In the genomic region with DNA sequence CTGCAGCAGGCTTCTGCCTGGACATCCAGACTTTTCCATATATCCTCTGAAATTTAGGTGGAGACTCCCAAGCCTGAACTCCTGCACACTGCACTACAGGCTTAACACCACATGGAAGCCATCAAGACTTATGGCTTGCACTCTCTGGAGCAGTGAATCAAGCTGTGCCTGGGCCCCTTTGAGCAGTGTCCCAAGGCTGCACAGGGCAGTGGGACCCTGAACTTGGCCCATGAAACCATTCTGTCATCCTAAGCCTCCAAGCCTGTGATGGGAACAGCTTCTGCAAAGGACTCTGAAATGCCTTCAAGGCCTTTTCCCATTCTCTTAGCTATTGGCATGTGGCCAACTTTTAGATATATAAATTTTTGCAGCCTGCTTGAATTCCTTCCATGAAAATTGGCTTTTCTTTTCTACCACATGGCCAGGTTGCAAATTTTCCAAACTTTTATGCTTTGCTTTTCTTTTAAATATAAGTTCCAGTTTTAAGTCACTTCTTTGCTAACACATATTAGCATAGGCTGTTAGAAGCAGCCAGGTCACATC, we compare ENCODE assay signal across 22 cellular contexts.
"Had no signal": no experiment of that assay in that cellular context is flagged by ENCODE, and none has a peak within 500 bp of the region (broad histone marks: within the 10 kb centered on the region; RNA-seq: fewer than 3 reads in every experiment).

No MANE protein-coding gene starts in this region.

- H3K36me3 ChIP-seq: neutrophil, stomach, thyroid gland, vagina had no signal

- DNase-seq: cortex of kidney; dorsolateral prefrontal cortex; effector CD4-positive, alpha-beta T cell; hypothalamus; left ventricle myocardium superior; naive B cell; stimulated activated CD4-positive, alpha-beta T cell treated with anti-CD3 and anti-CD28 coated beads, Interleukin-12 subunit alpha, Interleukin-12 subunit beta, amount 100 ng/mL, for 4 hours; stimulated activated CD4-positive, alpha-beta T cell treated with anti-CD3 and anti-CD28 coated beads, Interleukin-1b, Interleukin-23, amount 100 ng/mL, for 48 hours; stimulated activated CD4-positive, alpha-beta T cell treated with anti-CD3 and anti-CD28 coated beads, Interleukin-4, amount 100 ng/mL, for 24 hours; stimulated activated naive CD4-positive, alpha-beta T cell treated with Interleukin-2 at 50 U/mL for 16 hours; stomach; thyroid gland; trophoblast cell had no signal

- ATAC-seq: left ventricle myocardium superior; mucosa of descending colon; natural killer cell treated with Interleukin-12 subunit alpha and Interleukin-12 subunit beta and Interleukin-15 and Interleukin-18, amount 100 ng/mL, for 72 hours; sciatic nerve; stimulated activated effector memory CD8-positive, alpha-beta T cell treated with anti-CD3 and anti-CD28 coated beads, Interleukin-12 subunit alpha, Interleukin-12 subunit beta, amount 100 ng/mL, for 72 hours had no signal

- H2AFZ ChIP-seq: parathyroid adenoma had no signal

- H3K4me2 ChIP-seq: smooth muscle cell had no signal

- H3K4me1 ChIP-seq: parathyroid adenoma, stomach, thyroid gland, vagina had no signal

- H3K9me3 ChIP-seq: neutrophil, thyroid gland had no signal

- H3K27ac ChIP-seq: dorsolateral prefrontal cortex, neutrophil, parathyroid adenoma, stomach, thyroid gland, vagina had no signal

- H3K79me2 ChIP-seq: parathyroid adenoma had no signal

- H3K27me3 ChIP-seq: dorsolateral prefrontal cortex, neutrophil, stomach, thyroid gland, vagina had no signal

- H3K9ac ChIP-seq: parathyroid adenoma had no signal

- H3K4me3 ChIP-seq: dorsolateral prefrontal cortex, lung, mucosa of descending colon, smooth muscle cell, stomach, thyroid gland, vagina had no signal
